ENCODE assay signal across 19 cellular contexts in the genomic region with DNA sequence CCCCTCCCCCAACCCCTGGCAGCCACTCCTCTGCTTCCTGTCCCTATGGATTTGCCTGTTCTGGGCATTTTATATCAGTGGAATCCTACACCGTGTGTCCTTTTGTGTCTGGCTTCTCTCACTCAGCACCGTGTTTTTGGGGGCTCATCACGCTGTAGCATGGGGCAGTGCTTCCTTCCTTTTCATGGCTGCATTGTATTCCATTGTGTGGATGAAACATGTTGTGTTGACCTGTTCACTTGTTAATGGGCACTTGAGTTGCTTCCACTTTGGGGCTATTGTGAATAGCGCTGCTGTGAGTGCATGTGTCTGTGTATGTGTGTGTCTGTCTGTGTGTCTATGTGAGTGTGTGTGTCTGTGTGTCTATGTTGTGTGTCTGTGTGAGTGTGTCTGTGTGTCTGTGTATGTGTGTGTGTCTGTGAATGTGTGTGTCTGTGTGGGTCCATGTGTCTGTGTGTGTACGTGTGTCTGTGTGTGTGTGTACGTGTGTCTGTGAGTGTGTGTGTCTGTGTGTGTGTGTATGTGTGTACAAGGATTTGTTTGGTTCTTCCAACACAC.
"Had no signal": no experiment of that assay in that cellular context is flagged by ENCODE, and none has a peak within 500 bp of the region (broad histone marks: within the 10 kb centered on the region; RNA-seq: fewer than 3 reads in every experiment).

No MANE protein-coding gene starts in this region.

- H3K4me2 ChIP-seq: SK-N-SH had no signal

- H3K27me3 Mint-ChIP-seq: activated naive CD8-positive, alpha-beta T cell; T-cell had no signal

- H3K36me3 Mint-ChIP-seq: activated naive CD8-positive, alpha-beta T cell; T-cell had no signal

- ATAC-seq: activated T-cell treated with anti-CD3 and anti-CD28 coated beads, Interleukin-2, amount 50 U/mL, for 72 hours; heart right ventricle; left lobe of liver; sciatic nerve; T-cell had no signal

- H3K9me3 Mint-ChIP-seq: activated T-cell treated with anti-CD3 and anti-CD28 coated beads, Interleukin-2, amount 50 U/mL, for 72 hours; nephron; T-cell had no signal

- H3K27ac Mint-ChIP-seq: activated naive CD8-positive, alpha-beta T cell; activated T-cell treated with anti-CD3 and anti-CD28 coated beads, Interleukin-2, amount 50 U/mL, for 72 hours had no signal

- H3K36me3 ChIP-seq: brain microvascular endothelial cell, heart right ventricle, stomach, thoracic aorta had no signal

- H3K4me3 Mint-ChIP-seq: activated naive CD8-positive, alpha-beta T cell; activated T-cell treated with anti-CD3 and anti-CD28 coated beads, Interleukin-2, amount 50 U/mL, for 72 hours; nephron; T-cell had no signal

- DNase-seq: activated CD4-positive, alpha-beta T cell treated with anti-CD3 and anti-CD28 coated beads for 1 hour; activated CD4-positive, alpha-beta T cell treated with anti-CD3 and anti-CD28 coated beads, Interleukin-2, amount 50 U/mL, for 48 hours; activated CD8-positive, alpha-beta memory T cell treated with anti-CD3 and anti-CD28 coated beads, Interleukin-2, amount 50 U/mL, for 4 hours; activated gamma-delta T cell; activated T-cell treated with anti-CD3 and anti-CD28 coated beads, Interleukin-2, amount 50 U/mL, for 72 hours; brain microvascular endothelial cell; effector memory CD4-positive, alpha-beta T cell; foreskin melanocyte; heart right ventricle; islet precursor cell; SK-N-SH; stomach; T-cell; T-helper 9 cell had no signal

- H3K27me3 ChIP-seq: brain microvascular endothelial cell, heart right ventricle, stomach had no signal

- H3K9me3 ChIP-seq: heart right ventricle, SK-N-SH, stomach, thoracic aorta had no signal

- H3K27ac ChIP-seq: brain microvascular endothelial cell, thoracic aorta had no signal

- H3K9ac ChIP-seq: SK-N-SH had no signal

- H3K4me3 ChIP-seq: heart right ventricle, stomach, thoracic aorta had no signal
